9 cellular contexts compared by ENCODE assay signal in genomic region chr10:93859049-93859655, GRCh38. TPM values are rescaled to one million over a fixed set of nuclear protein-coding genes. Genes with fewer than 3 reads are reported as not detected.
DNase-seq lines count a peak whose midpoint lies in the region; ATAC-seq, FAIRE-seq and TF ChIP-seq lines count a peak whose summit lies in the region.
"Had no signal": no experiment of that assay in that cellular context is flagged by ENCODE, and none has a peak within 500 bp of the region (broad histone marks: within the 10 kb centered on the region; RNA-seq: fewer than 3 reads in every experiment).

No MANE protein-coding gene starts in this region.

- no peak for TF ChIP-seq POLR2A in GM12878 (IDR thresholded peaks at IDR 0.05; ENCODE audit: low read depth, low read length)

- TF ChIP-seq CTCF in DOHH2 (IDR thresholded peaks at IDR 0.05; ENCODE audit: low read depth, low read length, poor library complexity, severe bottlenecking) (peak; percentile 59), KMS-11 (conservative IDR thresholded peaks at IDR 0.05; ENCODE audit: low read depth, low read length) (peak; percentile 75), GM12878 (IDR thresholded peaks at IDR 0.05 in 2 of 3, conservative IDR thresholded peaks at IDR 0.05 in 1 of 3; ENCODE audit: control insufficient read depth in 2 of 3, extremely low read depth in 1 of 3, insufficient read depth in 1 of 3, low read depth in 3 of 3, low read length in 3 of 3) (peak; percentile 20 to 49 (median 36); a peak in 4 of 6 replicates)

- H4K20me1 ChIP-seq in DOHH2 (ENCODE audit: control insufficient read depth, insufficient read depth, low read depth, low read length) (no peaks in the 10 kb centered on the region), KMS-11 (ENCODE audit: insufficient read depth) (no peaks in the 10 kb centered on the region), GM12878 (ENCODE audit: control insufficient read depth, insufficient read depth) (no peaks in the 10 kb centered on the region)

- peak; percentile 83 for FAIRE-seq in GM12878 (lab: Jason Lieb, UNC)

- RAD21 ChIA-PET in GM12878 (lab: Charles Lee; ENCODE audit: unreplicated experiment), result interaction anchor here (0.6 to 1.5 kb wide), 7 partner anchors 12 to 461 kb away, joined by 3 to 6 read pairs (median 3); partner anchors contain the start of gene FRA10AC1

- CTCF ChIA-PET in GM12878 (lab: Yijun Ruan, JAX), result interaction anchor here (0.6 to 3.0 kb wide), 22 partner anchors 8 to 769 kb away, joined by 3 to 28 read pairs (median 4); partner anchors contain the start of gene FRA10AC1
- CTCF ChIA-PET in activated naive CD4-positive, alpha-beta T cell treated with anti-CD3 and anti-CD28 coated beads, Interleukin-2, amount 10 ng/mL, durations not matched to agents 7 days and 5 days (lab: Charles Lee), result interaction anchor here (1.1 to 1.7 kb wide), 4 partner anchors 9 to 304 kb away, joined by 3 to 8 read pairs (median 4); no protein-coding TSS in a partner anchor

- no peak overlapping the region for H3K4me3 Mint-ChIP-seq in activated naive CD4-positive, alpha-beta T cell treated with anti-CD3 and anti-CD28 coated beads, Interleukin-2, amount 10 ng/mL, durations not matched to agents 7 days and 5 days

- H2AFZ ChIP-seq in KMS-11 (ENCODE audit: low read depth) (no peak overlapping the region), GM12878 (ENCODE audit: control insufficient read depth, low read depth, low read length) (no peak overlapping the region)

- no peaks in the 10 kb centered on the region for H3K4me1 Mint-ChIP-seq in activated naive CD4-positive, alpha-beta T cell treated with anti-CD3 and anti-CD28 coated beads, Interleukin-2, amount 10 ng/mL, durations not matched to agents 7 days and 5 days

- ATAC-seq in GM12878, result peak; percentile 46; the same call in 1 of the 3 replicates

- H3F3A ChIP-seq in DOHH2 (ENCODE audit: control insufficient read depth, insufficient read depth), result no peaks in the 10 kb centered on the region

- peak; percentile 58 for TF ChIP-seq RAD21 in GM12878 (IDR thresholded peaks at IDR 0.05; ENCODE audit: insufficient read depth, low read depth, low read length)

- no peak for DNase-seq in GM12878 (ENCODE audit: low read depth, low spot score)
- peak; percentile 14 to 31 for DNase-seq in lung microvascular endothelial cell (ENCODE audit: low read depth in 2 of 2)
- no peak for DNase-seq in activated naive CD4-positive, alpha-beta T cell treated with anti-CD3 and anti-CD28 coated beads, Interleukin-2, amount 10 ng/mL, durations not matched to agents 7 days and 5 days
- no peak for DNase-seq in activated CD4-positive, alpha-beta T cell treated with anti-CD3 and anti-CD28 coated beads, Interleukin-2, amount 50 U/mL, for 1 hour
- DNase-seq in stimulated activated CD4-positive, alpha-beta T cell treated with anti-CD3 and anti-CD28 coated beads, Interleukin-2, amount 100 ng/mL, for 24 hours, result no peak
- DNase-seq in activated CD4-positive, alpha-beta T cell treated with anti-CD3 and anti-CD28 coated beads for 48 hours, result no peak
- DNase-seq: NCI-H2029 treated with DMSO at 0.1 percent for 48 hours had no signal

- H3K27me3 ChIP-seq in DOHH2 (ENCODE audit: control insufficient read depth, low read length), result 0 out of 2 replicates have a peak, but pooled peaks cover 2% of the 10 kb centered on the region
- H3K27me3 ChIP-seq in KMS-11 (ENCODE audit: insufficient read depth, low read depth), result no peaks in the 10 kb centered on the region
- H3K27me3 ChIP-seq in GM12878 (replicated peaks in 1 of 2; ENCODE audit: control insufficient read depth in 2 of 2, insufficient read depth in 2 of 2, low read length in 1 of 2), result no peaks in the 10 kb centered on the region

- no peak overlapping the region for H3K27ac Mint-ChIP-seq in activated naive CD4-positive, alpha-beta T cell treated with anti-CD3 and anti-CD28 coated beads, Interleukin-2, amount 10 ng/mL, durations not matched to agents 7 days and 5 days

- intact Hi-C loops in GM12878 (cut with micrococcal nuclease; ENCODE audit: unreplicated experiment), result loop anchor here (1.0 to 5.0 kb wide), 2 partner anchors 162 to 305 kb away; no protein-coding TSS in a partner anchor

- no peaks in the 10 kb centered on the region for H3K9me3 Mint-ChIP-seq in activated naive CD4-positive, alpha-beta T cell treated with anti-CD3 and anti-CD28 coated beads, Interleukin-2, amount 10 ng/mL, durations not matched to agents 7 days and 5 days

- H3K9ac ChIP-seq in KMS-11 (no peak overlapping the region), GM12878 (ENCODE audit: control insufficient read depth, insufficient read depth, low read length) (no peak overlapping the region)

- WGBS in GM12878 (ENCODE audit: insufficient coverage, insufficient replicate concordance, low lambda C conversion rate, missing lambda C conversion rate), result 13% methylated on average over 3 of the region's 3 CpGs

- H3K27ac ChIP-seq in DOHH2 (ENCODE audit: low read depth, low read length), result no peak overlapping the region
- no peak overlapping the region for H3K27ac ChIP-seq in KMS-11
- no peak overlapping the region for H3K27ac ChIP-seq in GM12878 (ENCODE audit: control insufficient read depth, insufficient read depth)

- in situ Hi-C loops in GM12878 (cut with MboI), result no loop called here

- TF ChIP-seq EP300 in GM12878 (IDR thresholded peaks at IDR 0.05; ENCODE audit: borderline replicate concordance in 1 of 2, control insufficient read depth in 1 of 2, low read depth in 2 of 2, low read length in 2 of 2), result no peak

- no peaks in the 10 kb centered on the region for H3K9me3 ChIP-seq in DOHH2 (ENCODE audit: control insufficient read depth, insufficient read depth, low read length)
- no peaks in the 10 kb centered on the region; the same call in 2 of the 3 replicates for H3K9me3 ChIP-seq in GM12878 (replicated peaks; ENCODE audit: control insufficient read depth, insufficient read depth, low read length)

- H3K9me2 ChIP-seq in DOHH2 (replicated peaks; ENCODE audit: control insufficient read depth, low read length), result no peaks in the 10 kb centered on the region

- no TSS peak for BruUV-seq in GM12878 (replicated peaks; lab: Mats Ljungman, UMichigan)

- SMC1A ChIA-PET in GM12878 (lab: Charles Lee; ENCODE audit: uncharacterized antibody, unreplicated experiment), result interaction anchor here (0.7 to 2.3 kb wide), 9 partner anchors 11 to 483 kb away, joined by 3 to 9 read pairs (median 4); no protein-coding TSS in a partner anchor

- H3K4me3 ChIP-seq in DOHH2 (ENCODE audit: low read length) (no peak overlapping the region), KMS-11 (IDR thresholded peaks at IDR 0.05; ENCODE audit: insufficient read depth, low read depth, low read length) (no peak overlapping the region), GM12878 (no peak overlapping the region)

- H3K27me3 Mint-ChIP-seq in activated naive CD4-positive, alpha-beta T cell treated with anti-CD3 and anti-CD28 coated beads, Interleukin-2, amount 10 ng/mL, durations not matched to agents 7 days and 5 days, result peaks cover 4% of the 10 kb centered on the region

- H3K4me2 ChIP-seq in DOHH2 (ENCODE audit: low read length), result no peak overlapping the region
- H3K4me2 ChIP-seq in KMS-11, result no peak overlapping the region
- no peak overlapping the region for H3K4me2 ChIP-seq in GM12878 (ENCODE audit: control insufficient read depth, insufficient read depth)

- H3K4me1 ChIP-seq in DOHH2 (ENCODE audit: control insufficient read depth, low read length), result no peaks in the 10 kb centered on the region
- H3K4me1 ChIP-seq in KMS-11 (ENCODE audit: low read depth, poor library complexity, severe bottlenecking), result no peaks in the 10 kb centered on the region
- no peaks in the 10 kb centered on the region for H3K4me1 ChIP-seq in GM12878 (ENCODE audit: control insufficient read depth, insufficient read depth, low read length)

- H3K36me3 Mint-ChIP-seq in activated naive CD4-positive, alpha-beta T cell treated with anti-CD3 and anti-CD28 coated beads, Interleukin-2, amount 10 ng/mL, durations not matched to agents 7 days and 5 days, result no peaks in the 10 kb centered on the region

- H3K36me3 ChIP-seq in DOHH2 (ENCODE audit: control insufficient read depth, low read length) (no peaks in the 10 kb centered on the region), KMS-11 (ENCODE audit: insufficient read depth) (no peaks in the 10 kb centered on the region), GM12878 (ENCODE audit: control insufficient read depth in 2 of 2, insufficient read depth in 2 of 2, low read length in 1 of 2) (no peaks in the 10 kb centered on the region)

- POLR2A ChIA-PET in GM12878 (lab: Charles Lee), result no interaction called here

- H3K79me2 ChIP-seq in DOHH2 (ENCODE audit: control insufficient read depth, low read length), result no peaks in the 10 kb centered on the region
- no peaks in the 10 kb centered on the region for H3K79me2 ChIP-seq in KMS-11 (ENCODE audit: insufficient read depth, low read depth)
- H3K79me2 ChIP-seq in GM12878 (ENCODE audit: control insufficient read depth, insufficient read depth, low read length), result no peaks in the 10 kb centered on the region

TF ChIP-seq in GM12878, 131 proteins besides CTCF, POLR2A, EP300 and RAD21 (continues in another document):
- peak; percentile 34; the same call in 1 of the 2 replicates for TF ChIP-seq SMC3 (IDR thresholded peaks at IDR 0.05; ENCODE audit: borderline replicate concordance, low read length)
- TF ChIP-seq SUPT20H (IDR thresholded peaks at IDR 0.05; ENCODE audit: borderline replicate concordance, control insufficient read depth, low read depth, low read length), result no peak
- TF ChIP-seq WRNIP1 (IDR thresholded peaks at IDR 0.05; ENCODE audit: borderline replicate concordance, low read depth, low read length), result no peak
- no peak for TF ChIP-seq TCF12 (IDR thresholded peaks at IDR 0.05; ENCODE audit: low read depth, low read length)
- TF ChIP-seq FOXM1 (IDR thresholded peaks at IDR 0.05; ENCODE audit: low read depth, low read length), result no peak
- TF ChIP-seq IRF4 (IDR thresholded peaks at IDR 0.05; ENCODE audit: low read depth, low read length), result no peak

RNA-seq across cellular contexts. Expression of gene SLC35G1, which starts 34.6 kb away (rescaled TPM):
- total RNA-seq in GM12878 (2013; cell fraction: nucleolus; rRNA removed), result 20.0 and 20.7 TPM in 2 replicates
- 7.1 and 7.2 TPM in 2 replicates for total RNA-seq in GM12878 (2014; rRNA removed)
- 6.3 and 6.6 TPM in 2 replicates for total RNA-seq in GM12878 (2014; rRNA removed; fragmentation: Illumina TruSeq; extraction: Trizol)
- total RNA-seq in GM12878 (2021), result 6.2 and 6.6 TPM in 2 replicates
- polyA plus RNA-seq in GM12878 (2011; ENCODE audit: low read depth), result 2.3 TPM
- 8.8 and 10.7 TPM in 2 replicates for polyA plus RNA-seq in GM12878 (2011; rRNA removed)
- polyA plus RNA-seq in GM12878 (2011; cell fraction: cytosol; rRNA removed), result 4.9 and 5.2 TPM in 2 replicates
- polyA plus RNA-seq in GM12878 (2011; cell fraction: nucleus; rRNA removed), result 7.0 and 7.6 TPM in 2 replicates
- 2.3 and 2.8 TPM in 2 replicates for polyA plus RNA-seq in GM12878 (2012)
- 7.0 and 10.7 TPM in 2 replicates for polyA plus RNA-seq in GM12878 (2014; fragmentation: Illumina TruSeq; extraction: Trizol)
- polyA plus RNA-seq in GM12878 (2014; fragmentation: Nextera tagmentation; extraction: Ambion mirVana), result 1 to 10 TPM; 1.7 to 2.7 TPM
- 5.8 and 6.6 TPM in 2 replicates for polyA plus RNA-seq in GM12878 (2014; rRNA removed)
- 1 to 10 TPM; 6.8 to 7.4 TPM for polyA plus RNA-seq in GM12878 (2016; fragmentation: Nextera tagmentation; extraction: Ambion mirVana)
- polyA minus RNA-seq in GM12878 (2011; rRNA and poly(A)+ RNA removed), result 9.4 and 11.5 TPM in 2 replicates
- 1.9 and 2.6 TPM in 2 replicates for polyA minus RNA-seq in GM12878 (2011; cell fraction: cytosol; rRNA and poly(A)+ RNA removed)
- 11.1 and 18.6 TPM in 2 replicates for polyA minus RNA-seq in GM12878 (2011; cell fraction: nucleus; rRNA and poly(A)+ RNA removed)
- 3.1 and 4.4 TPM in 2 replicates for total RNA-seq in lung microvascular endothelial cell

Comparison
In these comparisons a context has a peak if more than half of its experiments do, and no peak if none do; other contexts are left out.
1. DNase-seq: peak in lung microvascular endothelial cell (2 of 2); none in GM12878 (single experiment), activated naive CD4-positive, alpha-beta T cell treated with anti-CD3 and anti-CD28 coated beads, Interleukin-2, amount 10 ng/mL, durations not matched to agents 7 days and 5 days (single experiment), activated CD4-positive, alpha-beta T cell treated with anti-CD3 and anti-CD28 coated beads, Interleukin-2, amount 50 U/mL, for 1 hour (single experiment), stimulated activated CD4-positive, alpha-beta T cell treated with anti-CD3 and anti-CD28 coated beads, Interleukin-2, amount 100 ng/mL, for 24 hours (0 of 2) and activated CD4-positive, alpha-beta T cell treated with anti-CD3 and anti-CD28 coated beads for 48 hours (single experiment).
2. Peak in every context shown above with its lines, with median percentiles within 50 percentile points of each other: CTCF ChIP-seq.